In genomic region chr2:236974206-236974605, GRCh38 we compare ENCODE assay signal across 23 cellular contexts.
"Had no signal": no experiment of that assay in that cellular context is flagged by ENCODE, and none has a peak within 500 bp of the region (broad histone marks: within the 10 kb centered on the region; RNA-seq: fewer than 3 reads in every experiment).

No MANE protein-coding gene starts in this region.

- H3K4me3 ChIP-seq: adrenal gland, ascending aorta, breast epithelium, dorsolateral prefrontal cortex, esophagus muscularis mucosa, hepatocyte, sigmoid colon, upper lobe of right lung had no signal

- FAIRE-seq: colon, frontal cortex had no signal

- ATAC-seq: effector memory CD8-positive, alpha-beta T cell; natural killer cell treated with Interleukin-12 subunit alpha and Interleukin-12 subunit beta and Interleukin-15 and Interleukin-18, amount 100 ng/mL, for 72 hours; stimulated activated naive CD8-positive, alpha-beta T cell treated with anti-CD3 and anti-CD28 coated beads, Interleukin-15, Interleukin-2, amounts not matched to agents 100 U/mL and 50 U/mL, for 24 hours; upper lobe of right lung; WTC11 had no signal

- H3K4me3 Mint-ChIP-seq: activated naive CD8-positive, alpha-beta T cell; central memory CD8-positive, alpha-beta T cell; effector memory CD8-positive, alpha-beta T cell; natural killer cell treated with Interleukin-12 subunit alpha and Interleukin-12 subunit beta and Interleukin-15 and Interleukin-18, amount 100 ng/mL, for 72 hours; T-helper 1 cell treated with Interleukin-12 subunit alpha and Interleukin-12 subunit beta and Interleukin-4 antibody, amounts not matched to agents 30 μg/mL and 1 μg/mL, for 36 hours; WTC11 had no signal

- H3K27ac ChIP-seq: adrenal gland, ascending aorta, breast epithelium, dorsolateral prefrontal cortex, upper lobe of right lung had no signal

- H3K27me3 ChIP-seq: ascending aorta, breast epithelium, dorsolateral prefrontal cortex, hepatocyte, sigmoid colon, upper lobe of right lung had no signal

- H3K4me1 ChIP-seq: adrenal gland, ascending aorta, breast epithelium had no signal

- H3K9me3 Mint-ChIP-seq: central memory CD8-positive, alpha-beta T cell; effector memory CD8-positive, alpha-beta T cell; natural killer cell treated with Interleukin-12 subunit alpha and Interleukin-12 subunit beta and Interleukin-15 and Interleukin-18, amount 100 ng/mL, for 72 hours; T-helper 1 cell treated with Interleukin-12 subunit alpha and Interleukin-12 subunit beta and Interleukin-4 antibody, amounts not matched to agents 30 μg/mL and 1 μg/mL, for 36 hours; WTC11 had no signal

- H3K36me3 Mint-ChIP-seq: activated naive CD8-positive, alpha-beta T cell; natural killer cell treated with Interleukin-12 subunit alpha and Interleukin-12 subunit beta and Interleukin-15 and Interleukin-18, amount 100 ng/mL, for 72 hours; WTC11 had no signal

- H3K27me3 Mint-ChIP-seq: activated naive CD8-positive, alpha-beta T cell had no signal

- DNase-seq: activated gamma-delta T cell treated with Interleukin-2 at 50 U/mL for 16 hours; activated T-cell treated with anti-CD3 and anti-CD28 coated beads, Interleukin-2, amount 50 U/mL, for 1 hour; dorsolateral prefrontal cortex; effector memory CD8-positive, alpha-beta T cell; glutamatergic neuron; occipital lobe; sigmoid colon; stimulated activated CD4-positive, alpha-beta T cell treated with anti-CD3 and anti-CD28 coated beads, Interleukin-4, amount 100 ng/mL, for 24 hours; stimulated activated naive CD8-positive, alpha-beta T cell treated with anti-CD3 and anti-CD28 coated beads, Interleukin-15, Interleukin-2, amounts not matched to agents 100 U/mL and 50 U/mL, for 24 hours; T1000; upper lobe of right lung had no signal

- H2AFZ ChIP-seq: hepatocyte had no signal

- H3K4me2 ChIP-seq: hepatocyte had no signal

- H3K27ac Mint-ChIP-seq: activated naive CD8-positive, alpha-beta T cell; effector memory CD8-positive, alpha-beta T cell; natural killer cell treated with Interleukin-12 subunit alpha and Interleukin-12 subunit beta and Interleukin-15 and Interleukin-18, amount 100 ng/mL, for 72 hours; T-helper 1 cell treated with Interleukin-12 subunit alpha and Interleukin-12 subunit beta and Interleukin-4 antibody, amounts not matched to agents 30 μg/mL and 1 μg/mL, for 36 hours; WTC11 had no signal

- H3K79me2 ChIP-seq: hepatocyte had no signal

- H3K36me3 ChIP-seq: adrenal gland, ascending aorta, breast epithelium, esophagus muscularis mucosa, sigmoid colon, upper lobe of right lung had no signal

- H3K9me3 ChIP-seq: adrenal gland, ascending aorta, breast epithelium, esophagus muscularis mucosa, sigmoid colon, upper lobe of right lung had no signal
